ENCODE assay signal across 8 cellular contexts in genomic region chr21:45644041-45644906, GRCh38. TPM values are rescaled to one million over a fixed set of nuclear protein-coding genes. Genes with fewer than 3 reads are reported as not detected.
DNase-seq lines count a peak whose midpoint lies in the region; ATAC-seq and TF ChIP-seq lines count a peak whose summit lies in the region.

No MANE protein-coding gene starts in this region.

- peaks cover 5% of the 10 kb centered on the region for H3K36me3 Mint-ChIP-seq in activated CD4-positive, alpha-beta memory T cell treated with anti-CD3 and anti-CD28 coated beads, Interleukin-2, amount 10 ng/mL, durations not matched to agents 7 days and 5 days (ENCODE audit: low read depth)

- H3K27ac Mint-ChIP-seq in activated CD4-positive, alpha-beta memory T cell treated with anti-CD3 and anti-CD28 coated beads, Interleukin-2, amount 10 ng/mL, durations not matched to agents 7 days and 5 days, result no peak overlapping the region

- TF ChIP-seq CTCF in BJ (IDR thresholded peaks at IDR 0.05; ENCODE audit: insufficient read depth, low read depth, low read length), result no peak
- TF ChIP-seq CTCF in thoracic aorta (IDR thresholded peaks at IDR 0.05), result no peak

- no peaks in the 10 kb centered on the region for H3K36me3 ChIP-seq in BJ (ENCODE audit: control insufficient read depth, insufficient read depth, low read length)
- no peaks in the 10 kb centered on the region for H3K36me3 ChIP-seq in H7 (replicated peaks; ENCODE audit: control insufficient read depth, insufficient read depth, low read length)
- H3K36me3 ChIP-seq in iPS-15b (ENCODE audit: control insufficient read depth, insufficient read depth, low read length), result no peaks in the 10 kb centered on the region
- no peaks in the 10 kb centered on the region for H3K36me3 ChIP-seq in thoracic aorta

- H3K27ac ChIP-seq in thoracic aorta, result no peak overlapping the region

- POLR2A ChIA-PET in BJ (lab: Charles Lee), result no interaction called here
- POLR2A ChIA-PET in activated CD4-positive, alpha-beta memory T cell treated with anti-CD3 and anti-CD28 coated beads, Interleukin-2, amount 10 ng/mL, durations not matched to agents 7 days and 5 days (lab: Charles Lee), result interaction anchor here (0.8 kb wide), 1 partner anchor 92 kb away, joined by 3 read pairs; no protein-coding TSS in a partner anchor

- peak overlapping the region; percentile 69 for H3K4me3 Mint-ChIP-seq in activated CD4-positive, alpha-beta memory T cell treated with anti-CD3 and anti-CD28 coated beads, Interleukin-2, amount 10 ng/mL, durations not matched to agents 7 days and 5 days

- H3K9me3 Mint-ChIP-seq in activated CD4-positive, alpha-beta memory T cell treated with anti-CD3 and anti-CD28 coated beads, Interleukin-2, amount 10 ng/mL, durations not matched to agents 7 days and 5 days, result peaks cover 6% of the 10 kb centered on the region

- DNase-seq in BJ (ENCODE audit: low read depth) (no peak), H7 (peak; percentile 76), thoracic aorta (ENCODE audit: low spot score) (no peak), iPS-NIHi11 (ENCODE audit: low spot score) (no peak)
- DNase-seq in activated CD4-positive, alpha-beta memory T cell treated with anti-CD3 and anti-CD28 coated beads, Interleukin-2, amount 10 ng/mL, durations not matched to agents 7 days and 5 days, result peak; percentile 35
- DNase-seq in stimulated activated CD4-positive, alpha-beta T cell treated with anti-CD3 and anti-CD28 coated beads, Interleukin-4, amount 100 ng/mL, for 24 hours, result no peak

- CTCF ChIA-PET in BJ (lab: Yijun Ruan, JAX), result interaction anchor here (1.8 kb wide), 1 partner anchor 48 kb away, joined by 8 read pairs; no protein-coding TSS in a partner anchor
- CTCF ChIA-PET in activated CD4-positive, alpha-beta memory T cell treated with anti-CD3 and anti-CD28 coated beads, Interleukin-2, amount 10 ng/mL, durations not matched to agents 7 days and 5 days (lab: Charles Lee), result no interaction called here

- peaks cover 31% of the 10 kb centered on the region for H3K27me3 Mint-ChIP-seq in activated CD4-positive, alpha-beta memory T cell treated with anti-CD3 and anti-CD28 coated beads, Interleukin-2, amount 10 ng/mL, durations not matched to agents 7 days and 5 days

- no peaks in the 10 kb centered on the region; the same call in none of the 2 replicates for H3K27me3 ChIP-seq in BJ (ENCODE audit: control insufficient read depth, insufficient read depth, low read length)
- peaks cover 28% of the 10 kb centered on the region for H3K27me3 ChIP-seq in H7 (ENCODE audit: control insufficient read depth, insufficient read depth, low read length)
- H3K27me3 ChIP-seq in iPS-15b (ENCODE audit: control insufficient read depth, insufficient read depth, low read length), result peaks cover 25% of the 10 kb centered on the region
- H3K27me3 ChIP-seq in thoracic aorta (replicated peaks; ENCODE audit: insufficient read depth), result no peaks in the 10 kb centered on the region

- H3K4me1 Mint-ChIP-seq in activated CD4-positive, alpha-beta memory T cell treated with anti-CD3 and anti-CD28 coated beads, Interleukin-2, amount 10 ng/mL, durations not matched to agents 7 days and 5 days, result peaks cover 28% of the 10 kb centered on the region

- no peak overlapping the region for H3K9ac ChIP-seq in iPS-15b (ENCODE audit: low read depth, low read length)

- H3K4me3 ChIP-seq in BJ (ENCODE audit: low read depth, low read length), result peak overlapping the region; percentile 44
- H3K4me3 ChIP-seq in H7 (ENCODE audit: insufficient read depth, low read depth, low read length), result peak overlapping the region; percentile 38
- peak overlapping the region; percentile 53 for H3K4me3 ChIP-seq in iPS-15b (ENCODE audit: low read depth, low read length)
- peak overlapping the region; percentile 67 for H3K4me3 ChIP-seq in thoracic aorta

- ATAC-seq in thoracic aorta (ENCODE audit: insufficient number of reproducible peaks, low FRiP score, low read depth) (no peak), HG03139 (IDR thresholded peaks at IDR 0.05; ENCODE audit: unreplicated experiment) (no peak)

- H3K4me1 ChIP-seq in iPS-15b (ENCODE audit: control insufficient read depth, insufficient read depth, low read length) (no peaks in the 10 kb centered on the region), thoracic aorta (ENCODE audit: control insufficient read depth in 1 of 2, low read depth in 2 of 2) (peaks cover 3 to 25% of the 10 kb centered on the region in 2 donors)

- H3K9me3 ChIP-seq in iPS-15b (ENCODE audit: control insufficient read depth, insufficient read depth, low read length) (no peaks in the 10 kb centered on the region), thoracic aorta (no peaks in the 10 kb centered on the region)

RNA-seq across cellular contexts. Expression of gene PCBP3, which starts 0.7 kb away (rescaled TPM):
- polyA plus RNA-seq in BJ (2011; rRNA removed), result 0.99 and 2.1 TPM in 2 replicates
- polyA minus RNA-seq in BJ (2011; rRNA and poly(A)+ RNA removed), result 3.1 and 4.7 TPM in 2 replicates
- total RNA-seq in H7 (2014; rRNA removed; shearing (Covaris generic)), result 1.8 and 8.0 TPM in 2 replicates
- 1 to 10 TPM; 3.4 to 3.9 TPM for total RNA-seq in activated CD4-positive, alpha-beta memory T cell treated with anti-CD3 and anti-CD28 coated beads, Interleukin-2, amount 10 ng/mL, durations not matched to agents 7 days and 5 days
- total RNA-seq in thoracic aorta, result 10 to 100 TPM in 1 of 2 donors, 1 to 10 TPM in 1; 4.5 to 28.4 TPM

Comparison
In these comparisons a context has a peak if more than half of its experiments do, and no peak if none do; other contexts are left out.
1. DNase-seq: peak in H7 (single experiment) and activated CD4-positive, alpha-beta memory T cell treated with anti-CD3 and anti-CD28 coated beads, Interleukin-2, amount 10 ng/mL, durations not matched to agents 7 days and 5 days (single experiment); none in BJ (single experiment), thoracic aorta (single experiment), stimulated activated CD4-positive, alpha-beta T cell treated with anti-CD3 and anti-CD28 coated beads, Interleukin-4, amount 100 ng/mL, for 24 hours (single experiment) and iPS-NIHi11 (single experiment).
2. Peak in every context shown above with its lines, with median percentiles within 50 percentile points of each other: H3K4me3 ChIP-seq.